27 cellular contexts compared by ENCODE assay signal in the genomic region with DNA sequence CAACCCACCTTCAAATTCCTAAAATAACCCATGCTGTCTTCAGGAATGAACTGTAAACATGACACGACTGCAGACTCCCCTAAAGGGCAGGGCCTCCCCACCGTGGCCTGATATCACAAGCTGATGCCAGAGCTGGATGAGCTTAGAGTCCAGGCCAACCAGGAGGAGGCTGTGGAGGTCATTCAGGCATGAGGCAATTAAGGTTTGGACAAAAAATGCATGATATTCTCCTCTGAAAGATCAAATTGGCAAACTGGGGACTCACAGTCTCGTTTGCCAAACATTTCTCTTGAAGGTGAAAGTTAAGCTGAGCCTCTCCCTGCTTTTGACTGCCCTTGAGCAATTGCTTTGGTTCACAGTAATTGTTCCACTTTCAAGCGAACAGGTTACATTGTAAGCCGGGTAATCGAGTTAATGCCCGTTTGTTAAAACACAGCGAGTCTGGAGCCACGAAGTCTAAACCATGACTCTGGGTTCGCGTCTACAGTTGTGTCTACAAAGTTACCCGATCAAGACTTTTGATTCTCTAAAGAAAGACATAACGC.
DNase-seq lines count a peak whose midpoint lies in the region; ATAC-seq, FAIRE-seq and TF ChIP-seq lines count a peak whose summit lies in the region.
"Had no signal": no experiment of that assay in that cellular context is flagged by ENCODE, and none has a peak within 500 bp of the region (broad histone marks: within the 10 kb centered on the region; RNA-seq: fewer than 3 reads in every experiment).

No MANE protein-coding gene starts in this region.

- POLR2A ChIA-PET in HepG2 (lab: Yijun Ruan, JAX): no interaction called here

- no peak overlapping the region for H3K27ac ChIP-seq in liver (ENCODE audit: low read depth in 1 of 2, low read length in 2 of 2)
- H3K27ac ChIP-seq in HepG2 (ENCODE audit: extremely low read length, insufficient read depth, low read length): no peak overlapping the region
- H3K27ac ChIP-seq in right lobe of liver: peak overlapping the region in 1 of 3 donors; percentile 7
- H3K27ac ChIP-seq in ascending aorta: no peak overlapping the region
- H3K27ac ChIP-seq: 22Rv1; BLaER1 treated with 17β-estradiol and CSF1 and Interleukin-3, amounts not matched to agents 10 nM and 100 nM; C4-2B had no signal

- peaks cover 5 to 17% of the 10 kb centered on the region in 2 donors for H3K27me3 Mint-ChIP-seq in natural killer cell (ENCODE audit: low read depth in 2 of 2)

- H3K79me2 ChIP-seq in HepG2 (ENCODE audit: insufficient read depth, low read length): no peaks in the 10 kb centered on the region

- no peak overlapping the region for H3K4me3 Mint-ChIP-seq in natural killer cell
- H3K4me3 Mint-ChIP-seq: B cell; CD4-positive, alpha-beta T cell; CD8-positive, alpha-beta T cell had no signal

- FAIRE-seq in HepG2 (lab: Jason Lieb, UNC): no peak
- FAIRE-seq: A204.1, D721Med, GM12878, GM19239 had no signal

- no peaks in the 10 kb centered on the region for H3K36me3 Mint-ChIP-seq in natural killer cell
- H3K36me3 Mint-ChIP-seq: CD8-positive, alpha-beta T cell had no signal

- H3K4me3 ChIP-seq in liver (ENCODE audit: low read depth in 1 of 3, low read length in 3 of 3) (no peak overlapping the region), HepG2 (replicated peaks in 1 of 3; ENCODE audit: insufficient read depth in 1 of 3, low read depth in 2 of 3, low read length in 3 of 3) (no peak overlapping the region), right lobe of liver (no peak overlapping the region), ascending aorta (no peak overlapping the region)
- H3K4me3 ChIP-seq: BLaER1 treated with 17β-estradiol and CSF1 and Interleukin-3, amounts not matched to agents 10 nM and 100 nM; GM12878 had no signal

- CTCF ChIA-PET in HepG2 (lab: Yijun Ruan, JAX; ENCODE audit: low intra/inter-chr PET ratio, low total read pairs): no interaction called here

- H3K9ac ChIP-seq in liver (ENCODE audit: low read depth in 1 of 2, low read length in 2 of 2) (no peak overlapping the region), HepG2 (ENCODE audit: insufficient read depth, low read depth, low read length) (no peak overlapping the region)
- H3K9ac ChIP-seq: BLaER1 treated with 17β-estradiol and CSF1 and Interleukin-3, amounts not matched to agents 10 nM and 100 nM had no signal

- TF ChIP-seq RAD21 in liver (IDR thresholded peaks at IDR 0.05) (peak in 1 of 2 donors; percentile 13), HepG2 (CRISPR knock-in tag; IDR thresholded peaks at IDR 0.05) (no peak)

- H3K9me3 Mint-ChIP-seq in natural killer cell: no peaks in the 10 kb centered on the region
- H3K9me3 Mint-ChIP-seq: CD4-positive, alpha-beta T cell; CD8-positive, alpha-beta T cell had no signal

- H3K4me2 ChIP-seq in HepG2 (ENCODE audit: low read depth, low read length): no peak overlapping the region
- H3K4me2 ChIP-seq: BLaER1 treated with 17β-estradiol and CSF1 and Interleukin-3, amounts not matched to agents 10 nM and 100 nM had no signal

- H3K4me1 ChIP-seq in liver (ENCODE audit: control insufficient read depth in 4 of 4, insufficient read depth in 4 of 4, low read length in 3 of 4) (peaks cover 0 to 10% (median 6%) of the 10 kb centered on the region in 4 donors), HepG2 (ENCODE audit: insufficient read depth, low read length) (no peaks in the 10 kb centered on the region; the same call in 1 of the 2 replicates), right lobe of liver (peaks cover 0 to 7% (median 3%) of the 10 kb centered on the region in 4 donors), ascending aorta (no peaks in the 10 kb centered on the region)
- H3K4me1 ChIP-seq: Caco-2 had no signal

- intact Hi-C loops in HepG2 (cut with micrococcal nuclease; ENCODE audit: unreplicated experiment) (no loop called here), right lobe of liver (cut with DNase I) (no loop called here), ascending aorta (cut with DNase I) (no loop called here), natural killer cell (cut with micrococcal nuclease) (no loop called here)

- no peaks in the 10 kb centered on the region for H4K20me1 ChIP-seq in HepG2 (ENCODE audit: insufficient read depth, low read length)
- H4K20me1 ChIP-seq: BLaER1 treated with 17β-estradiol and CSF1 and Interleukin-3, amounts not matched to agents 10 nM and 100 nM had no signal

- 45% methylated on average over 13 of the region's 13 CpGs for WGBS in liver
- 66% methylated on average over 13 of the region's 13 CpGs for WGBS in HepG2 (ENCODE audit: low lambda C conversion rate)
- 44% methylated on average over 13 of the region's 13 CpGs for WGBS in right lobe of liver (ENCODE audit: insufficient coverage, low coverage, low lambda C conversion rate, missing lambda C conversion rate)

- no peak for DNase-seq in HepG2 (ENCODE audit: low spot score)
- peak in 1 of 3 donors; percentile 75 for DNase-seq in right lobe of liver
- DNase-seq in renal cortical epithelial cell (ENCODE audit: low read depth): peak; percentile 15
- no peak for DNase-seq in ascending aorta (ENCODE audit: low spot score in 2 of 2)
- DNase-seq in natural killer cell: no peak
- DNase-seq in kidney glomerular epithelial cell (lab: John Stamatoyannopoulos, UW): no peak
- DNase-seq: ACHN; AML-193; Caco-2; Calu3; CD4-positive, alpha-beta T cell; CD8-positive, alpha-beta T cell; DMS153; DMS53; DMS79; DND-41; EL; GDM1 had no signal

- TF ChIP-seq CTCF in liver (IDR thresholded peaks at IDR 0.05; ENCODE audit: low read depth, low read length, missing input control) (no peak), HepG2 (CRISPR knock-in tag; IDR thresholded peaks at IDR 0.05) (no peak), right lobe of liver (IDR thresholded peaks at IDR 0.05) (no peak), ascending aorta (IDR thresholded peaks at IDR 0.05) (no peak), natural killer cell (IDR thresholded peaks at IDR 0.05) (no peak)

- TF ChIP-seq EP300 in HepG2 (IDR thresholded peaks at IDR 0.05; ENCODE audit: low read depth in 2 of 2, low read length in 2 of 2) (no peak), HepG2 (CRISPR knock-in tag; IDR thresholded peaks at IDR 0.05; ENCODE audit: borderline replicate concordance) (no peak)

- H2AFZ ChIP-seq in HepG2 (ENCODE audit: low read length): no peak overlapping the region

- in situ Hi-C loops in HepG2 (cut with HindIII; ENCODE audit: extremely low pct_ligation_motif_present, low pct_unique_long_range_greater_than_20kb): no loop called here

- no peak for TF ChIP-seq POLR2A in HepG2 (IDR thresholded peaks at IDR 0.05; ENCODE audit: insufficient read depth in 1 of 2, low read depth in 2 of 2, low read length in 2 of 2)
- TF ChIP-seq POLR2A in right lobe of liver (IDR thresholded peaks at IDR 0.05): no peak

- H3K9me3 ChIP-seq in liver (ENCODE audit: control insufficient read depth in 4 of 4, low read length in 3 of 4) (peaks cover 0 to under 1% (median 0%) of the 10 kb centered on the region in 4 donors), HepG2 (ENCODE audit: low read length) (no peaks in the 10 kb centered on the region), right lobe of liver (no peaks in the 10 kb centered on the region), ascending aorta (no peaks in the 10 kb centered on the region)
- H3K9me3 ChIP-seq: Caco-2 had no signal

- H3K27me3 ChIP-seq in liver (ENCODE audit: control insufficient read depth in 4 of 4, insufficient read depth in 4 of 4, low read length in 3 of 4) (no peaks in the 10 kb centered on the region), HepG2 (ENCODE audit: control insufficient read depth in 1 of 2, insufficient read depth in 2 of 2, low read length in 2 of 2) (no peaks in the 10 kb centered on the region; a peak in 1 of 5 replicates), right lobe of liver (no peaks in the 10 kb centered on the region), ascending aorta (no peaks in the 10 kb centered on the region)
- H3K27me3 ChIP-seq: BLaER1 treated with 17β-estradiol and CSF1 and Interleukin-3, amounts not matched to agents 10 nM and 100 nM had no signal

- H3K27ac Mint-ChIP-seq in natural killer cell: no peak overlapping the region
- H3K27ac Mint-ChIP-seq: B cell; CD4-positive, alpha-beta T cell; CD8-positive, alpha-beta T cell had no signal

- BruUV-seq in HepG2 (replicated peaks; lab: Mats Ljungman, UMichigan): no TSS peak

- no peak for ATAC-seq in HepG2
- peak; percentile 70 to 91 (median 80) for ATAC-seq in right lobe of liver
- ATAC-seq in natural killer cell: no peak
- ATAC-seq: CD8-positive, alpha-beta T cell; GM12878 had no signal

- H3K36me3 ChIP-seq in liver (ENCODE audit: control insufficient read depth in 4 of 4, insufficient read depth in 3 of 4, low read depth in 1 of 4, low read length in 3 of 4): no peaks in the 10 kb centered on the region
- no peaks in the 10 kb centered on the region for H3K36me3 ChIP-seq in HepG2 (replicated peaks in 1 of 2; ENCODE audit: control insufficient read depth in 1 of 2, insufficient read depth in 2 of 2, low read length in 2 of 2)
- H3K36me3 ChIP-seq in right lobe of liver: no peaks in the 10 kb centered on the region
- H3K36me3 ChIP-seq in ascending aorta: no peaks in the 10 kb centered on the region
- H3K36me3 ChIP-seq: BLaER1 treated with 17β-estradiol and CSF1 and Interleukin-3, amounts not matched to agents 10 nM and 100 nM had no signal

- H3K4me1 Mint-ChIP-seq in natural killer cell: no peaks in the 10 kb centered on the region
- H3K4me1 Mint-ChIP-seq: B cell had no signal

TF ChIP-seq in HepG2, 621 proteins besides CTCF, POLR2A, EP300 and RAD21:
- TF ChIP-seq ETV5 (CRISPR knock-in tag; IDR thresholded peaks at IDR 0.05; ENCODE audit: borderline replicate concordance) (no peak), ZNF292 (CRISPR knock-in tag; IDR thresholded peaks at IDR 0.05; ENCODE audit: borderline replicate concordance, low read depth) (no peak), HHEX (CRISPR knock-in tag; IDR thresholded peaks at IDR 0.05) (no peak), MAFK (conservative IDR thresholded peaks at IDR 0.05 in 1 of 2, IDR thresholded peaks at IDR 0.05 in 1 of 2; ENCODE audit: low read length in 2 of 2) (no peak)

Comparison
In these comparisons a context has a peak if more than half of its experiments do, and no peak if none do; other contexts are left out.
1. ATAC-seq: peak in right lobe of liver (4 of 4); none in HepG2 (single experiment) and natural killer cell (0 of 3).